In genomic region chr4:74133786-74134499, GRCh38 we compare ENCODE assay signal across 8 cellular contexts. TPM values are rescaled to one million over a fixed set of nuclear protein-coding genes. Genes with fewer than 3 reads are reported as not detected.
DNase-seq lines count a peak whose midpoint lies in the region; ATAC-seq and TF ChIP-seq lines count a peak whose summit lies in the region.

No MANE protein-coding gene starts in this region.

- no peaks in the 10 kb centered on the region for H3K4me1 Mint-ChIP-seq in activated CD8-positive, alpha-beta T cell treated with anti-CD3 and anti-CD28 coated beads for 36 hours (ENCODE audit: low read depth)
- no peaks in the 10 kb centered on the region for H3K4me1 Mint-ChIP-seq in naive B cell

- H3K9me3 ChIP-seq in esophagus squamous epithelium: peaks cover 0 to 4% (median 0%) of the 10 kb centered on the region in 3 donors
- no peaks in the 10 kb centered on the region for H3K9me3 ChIP-seq in thoracic aorta

- POLR2A ChIA-PET in activated CD8-positive, alpha-beta T cell treated with anti-CD3 and anti-CD28 coated beads for 36 hours (lab: Charles Lee): no interaction called here

- H3K27me3 Mint-ChIP-seq in activated CD8-positive, alpha-beta T cell treated with anti-CD3 and anti-CD28 coated beads for 36 hours: peaks cover 5% of the 10 kb centered on the region
- H3K27me3 Mint-ChIP-seq in naive B cell: peaks cover 16 to 31% (median 20%) of the 10 kb centered on the region in 3 donors

- H3K27ac Mint-ChIP-seq in activated CD8-positive, alpha-beta T cell treated with anti-CD3 and anti-CD28 coated beads for 36 hours: no peak overlapping the region
- no peak overlapping the region for H3K27ac Mint-ChIP-seq in naive B cell

- no peaks in the 10 kb centered on the region for H3K36me3 ChIP-seq in esophagus squamous epithelium
- no peaks in the 10 kb centered on the region for H3K36me3 ChIP-seq in thoracic aorta

- WGBS in esophagus squamous epithelium, 2 donors: 28 to 38% methylated on average over 7 to 8 of the region's 8 CpGs

- no peaks in the 10 kb centered on the region for H3K4me1 ChIP-seq in esophagus squamous epithelium
- no peaks in the 10 kb centered on the region for H3K4me1 ChIP-seq in thoracic aorta (ENCODE audit: control insufficient read depth in 1 of 2, low read depth in 2 of 2)

- intact Hi-C loops in activated CD8-positive, alpha-beta T cell treated with anti-CD3 and anti-CD28 coated beads for 36 hours (cut with micrococcal nuclease): loop anchor here (5.0 to 10.0 kb wide), 2 partner anchors 399 to 472 kb away; no protein-coding TSS in a partner anchor
- intact Hi-C loops in esophagus squamous epithelium (cut with DNase I): loop anchor here (10.0 kb wide), 1 partner anchor 479 kb away; no protein-coding TSS in a partner anchor

- H3K9me3 Mint-ChIP-seq in activated CD8-positive, alpha-beta T cell treated with anti-CD3 and anti-CD28 coated beads for 36 hours: peaks cover 6% of the 10 kb centered on the region
- peaks cover 0 to 25% (median 8%) of the 10 kb centered on the region in 7 donors for H3K9me3 Mint-ChIP-seq in naive B cell

- H3K4me3 Mint-ChIP-seq in activated CD8-positive, alpha-beta T cell treated with anti-CD3 and anti-CD28 coated beads for 36 hours: no peak overlapping the region
- H3K4me3 Mint-ChIP-seq in naive B cell: no peak overlapping the region

- H3K4me3 ChIP-seq in AG09309 (ENCODE audit: control insufficient read depth, low read depth, low read length): no peak overlapping the region
- H3K4me3 ChIP-seq in esophagus squamous epithelium: no peak overlapping the region
- H3K4me3 ChIP-seq in thoracic aorta: no peak overlapping the region

- no peaks in the 10 kb centered on the region for H3K36me3 Mint-ChIP-seq in activated CD8-positive, alpha-beta T cell treated with anti-CD3 and anti-CD28 coated beads for 36 hours (ENCODE audit: low read depth)
- no peaks in the 10 kb centered on the region for H3K36me3 Mint-ChIP-seq in naive B cell

- TF ChIP-seq CTCF in AG09309 (IDR thresholded peaks at IDR 0.05; ENCODE audit: control insufficient read depth, insufficient read depth, low read depth, low read length, missing control alignments) (peak; percentile 85), esophagus squamous epithelium (IDR thresholded peaks at IDR 0.05) (peak; percentile 12 to 86 (median 68)), thoracic aorta (IDR thresholded peaks at IDR 0.05) (peak; percentile 75)
- peak; percentile 52 for TF ChIP-seq CTCF in activated CD8-positive, alpha-beta T cell treated with anti-CD3 and anti-CD28 coated beads for 36 hours (IDR thresholded peaks at IDR 0.05)

- H3K27ac ChIP-seq in esophagus squamous epithelium: no peak overlapping the region
- no peak overlapping the region for H3K27ac ChIP-seq in thoracic aorta

- TF ChIP-seq POLR2A in GM18505 (IDR thresholded peaks at IDR 0.05; ENCODE audit: borderline replicate concordance, extremely low read depth, insufficient read depth, insufficient read length) (no peak), esophagus squamous epithelium (IDR thresholded peaks at IDR 0.05) (no peak)

- peak; percentile 88 for ATAC-seq in GM18505 (IDR thresholded peaks at IDR 0.05; ENCODE audit: unreplicated experiment)
- ATAC-seq in HG03103 (IDR thresholded peaks at IDR 0.05; ENCODE audit: low read depth, unreplicated experiment): peak; percentile 87
- no peak for ATAC-seq in activated CD8-positive, alpha-beta T cell treated with anti-CD3 and anti-CD28 coated beads for 36 hours
- no peak for ATAC-seq in naive B cell (ENCODE audit: low read depth in 2 of 2)
- ATAC-seq in thoracic aorta (ENCODE audit: insufficient number of reproducible peaks, low FRiP score, low read depth): peak; percentile 86

- DNase-seq in AG09309 (ENCODE audit: low read depth): peak; percentile 85
- DNase-seq in NCI-H510A (lab: John Stamatoyannopoulos, UW): peak; percentile 51
- DNase-seq in activated CD8-positive, alpha-beta T cell treated with anti-CD3 and anti-CD28 coated beads for 36 hours: peak; percentile 72
- peak; percentile 2 for DNase-seq in esophagus squamous epithelium (lab: John Stamatoyannopoulos, UW)
- DNase-seq in naive B cell: peak; percentile 25
- peak; percentile 50 for DNase-seq in thoracic aorta (ENCODE audit: low spot score)

- H3K27me3 ChIP-seq in esophagus squamous epithelium: no peaks in the 10 kb centered on the region
- no peaks in the 10 kb centered on the region for H3K27me3 ChIP-seq in thoracic aorta (replicated peaks; ENCODE audit: insufficient read depth)

- CTCF ChIA-PET in activated CD8-positive, alpha-beta T cell treated with anti-CD3 and anti-CD28 coated beads for 36 hours (lab: Charles Lee): interaction anchor here (0.9 to 3.3 kb wide), 26 partner anchors 9 to 822 kb away, joined by 3 to 20 read pairs (median 4); partner anchors contain the start of gene CXCL2

RNA-seq across cellular contexts. Expression of gene MTHFD2L, which starts 24.0 kb away (rescaled TPM):
- total RNA-seq in activated CD8-positive, alpha-beta T cell treated with anti-CD3 and anti-CD28 coated beads for 36 hours: 1 to 10 TPM; 7.3 to 8.1 TPM
- 10 to 100 TPM in 3 of 4 donors, 1 to 10 TPM in 1; 9.9 to 22.9 (median 19.1) TPM for total RNA-seq in esophagus squamous epithelium
- polyA plus RNA-seq in naive B cell (ENCODE audit: low read depth in 6 of 6): 10 to 100 TPM in 2 of 6 donors, 1 to 10 TPM in 4; 6.6 to 19.6 (median 8.1) TPM
- 10 to 100 TPM in 1 of 2 donors, 1 to 10 TPM in 1; 5.8 to 26.9 TPM for total RNA-seq in thoracic aorta

RNA-seq across cellular contexts. Expression of gene CXCL2, which starts 34.9 kb away (rescaled TPM):
- not detected for total RNA-seq in activated CD8-positive, alpha-beta T cell treated with anti-CD3 and anti-CD28 coated beads for 36 hours
- 1 to 10 TPM in 3 of 4 donors, under 1 TPM in 1; 0.64 to 4.8 (median 2.2) TPM for total RNA-seq in esophagus squamous epithelium
- polyA plus RNA-seq in naive B cell (ENCODE audit: low read depth in 6 of 6): not detected
- total RNA-seq in thoracic aorta: 10 to 100 TPM; 34.0 to 71.4 TPM

Comparison
In these comparisons a context has a peak if more than half of its experiments do, and no peak if none do; other contexts are left out.
1. DNase-seq: peak in every context shown above with its lines; median percentile 85 in AG09309; 72 in activated CD8-positive, alpha-beta T cell treated with anti-CD3 and anti-CD28 coated beads for 36 hours; 51 in NCI-H510A; 50 in thoracic aorta; 25 in naive B cell; 2 in esophagus squamous epithelium.
2. ATAC-seq: peak in GM18505 (single experiment), HG03103 (single experiment) and thoracic aorta (single experiment); none in activated CD8-positive, alpha-beta T cell treated with anti-CD3 and anti-CD28 coated beads for 36 hours (single experiment) and naive B cell (0 of 2).
3. RNA of gene CXCL2, which starts 34.9 kb away (total RNA-seq): 34.0 to 71.4 TPM in thoracic aorta; 0.64 to 4.8 TPM in esophagus squamous epithelium and not detected in activated CD8-positive, alpha-beta T cell treated with anti-CD3 and anti-CD28 coated beads for 36 hours; every median in the first group is over 4 times any median in the second.
4. Peak in every context shown above with its lines, with median percentiles within 50 percentile points of each other: CTCF ChIP-seq.